Comparison of ENCODE assay signal across 1 cellular context in genomic region chr11:71473793-71474080, GRCh38.
TF ChIP-seq lines count a peak whose summit lies in the region.

No MANE protein-coding gene starts in this region.

TF ChIP-seq in GM12878, 131 proteins besides CTCF, POLR2A, EP300 and RAD21:
- no peak for TF ChIP-seq PBX3 (IDR thresholded peaks at IDR 0.05; ENCODE audit: insufficient replicate concordance, low read depth, low read length)
- TF ChIP-seq ATF7 (IDR thresholded peaks at IDR 0.05; ENCODE audit: low read depth), result no peak
- no peak for TF ChIP-seq SPI1 (IDR thresholded peaks at IDR 0.05; ENCODE audit: borderline replicate concordance, insufficient read depth, low read depth, low read length)
TF ChIP-seq in GM12878: peak in this region for 0.
